Comparison of ENCODE assay signal across 23 cellular contexts in the genomic region with DNA sequence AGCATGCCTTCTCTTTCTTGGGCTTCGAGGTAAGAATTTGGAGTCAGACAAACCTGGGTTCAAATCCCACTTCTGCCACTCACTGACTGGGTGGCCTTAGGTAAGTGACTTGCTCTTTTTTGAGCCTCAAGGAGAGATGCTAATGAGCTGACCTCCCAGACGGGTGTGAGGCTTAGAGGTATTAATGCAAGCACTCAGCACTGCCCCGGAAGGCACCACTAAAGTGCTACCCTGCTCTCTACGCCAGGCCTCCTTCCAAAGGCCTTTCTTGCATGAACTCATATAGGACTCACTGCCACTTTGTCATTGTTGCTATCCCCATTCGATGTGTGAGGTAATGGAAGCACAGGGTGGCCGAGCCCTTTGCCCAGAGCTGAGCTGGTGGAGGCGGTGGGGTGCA. TPM values are rescaled to one million over a fixed set of nuclear protein-coding genes. Genes with fewer than 3 reads are reported as not detected.
"Had no signal": no experiment of that assay in that cellular context is flagged by ENCODE, and none has a peak within 500 bp of the region (broad histone marks: within the 10 kb centered on the region; RNA-seq: fewer than 3 reads in every experiment).

No MANE protein-coding gene starts in this region.

- DNase-seq: IMR-90, Karpas-422, KG1, MM.1S, NCI-H1092 treated with DMSO at 0.1 percent for 48 hours, NCI-H1436, NCI-H187, NCI-H2029, NCI-H2081 treated with DMSO at 0.1 percent for 48 hours, NCI-H2171 treated with DMSO at 0.1 percent for 48 hours, NCI-H345, NCI-H510A treated with DMSO at 0.1 percent for 48 hours, NCI-H526, PC-3, SHP77, SK-N-SH, SW 1271 had no signal

- H3K27ac ChIP-seq: RWPE1 had no signal

- H3K9me3 ChIP-seq: SK-N-SH had no signal

- H3K9ac ChIP-seq: SK-N-SH had no signal

- ATAC-seq: HepG2, Panc1, PC-3 had no signal

RNA-seq across cellular contexts. Expression of gene MLN, which starts 55.0 kb away (rescaled TPM):
- total RNA-seq: HepG2, HT1080, IMR-90, M059J, PC-3, SK-MEL-5 had no signal
- polyA plus RNA-seq: HepG2, IMR-90, SK-N-SH had no signal
